19 cellular contexts compared by ENCODE assay signal in the genomic region with DNA sequence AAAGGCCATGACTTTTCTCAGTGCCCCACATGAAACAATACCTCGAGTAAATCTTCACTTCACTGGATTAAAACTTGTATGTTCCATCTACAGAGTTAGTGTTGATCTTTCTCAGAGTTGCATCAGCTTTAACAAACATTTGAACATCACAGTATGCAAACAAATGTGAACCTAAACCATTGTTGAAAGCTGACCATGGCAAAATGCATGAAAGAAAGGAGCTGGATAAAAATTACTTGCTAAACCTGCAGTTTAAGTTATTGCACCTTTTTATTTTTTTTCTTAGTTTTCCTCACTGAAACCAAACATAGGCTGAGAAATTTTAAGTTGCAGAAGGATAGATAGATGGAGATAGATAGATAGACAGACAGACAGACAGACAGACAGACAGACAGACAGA.
DNase-seq lines count a peak whose midpoint lies in the region; ATAC-seq, FAIRE-seq and TF ChIP-seq lines count a peak whose summit lies in the region.
"Had no signal": no experiment of that assay in that cellular context is flagged by ENCODE, and none has a peak within 500 bp of the region (broad histone marks: within the 10 kb centered on the region; RNA-seq: fewer than 3 reads in every experiment).

No MANE protein-coding gene starts in this region.

- peaks cover 45% of the 10 kb centered on the region for H3K4me1 ChIP-seq in GM23248 (ENCODE audit: insufficient read depth)

- H3K27ac ChIP-seq in 22Rv1, result peak overlapping the region; percentile 63
- peak overlapping the region; percentile 66 for H3K27ac ChIP-seq in GM23248

- no peaks in the 10 kb centered on the region for H3K27me3 ChIP-seq in GM23248 (replicated peaks; ENCODE audit: insufficient read depth)
- H3K27me3 ChIP-seq: ascending aorta, heart left ventricle, uterus had no signal

- peaks cover 23% of the 10 kb centered on the region for H3F3A ChIP-seq in GM23248 (ENCODE audit: insufficient read depth)

- ATAC-seq in HG02884 (IDR thresholded peaks at IDR 0.05; ENCODE audit: unreplicated experiment), result no peak

- in situ Hi-C loops in GM23248 (cut with MboI), result no loop called here

- no peak overlapping the region for H3K9ac ChIP-seq in GM23248

- no peak for FAIRE-seq in GM19239 (lab: Jason Lieb, UNC)
- FAIRE-seq: D721Med, keratinocyte had no signal

- 95 to 97% methylated on average over 1 of the region's 1 CpG for WGBS in GM23248 (ENCODE audit: low coverage in 1 of 2, low lambda C conversion rate in 2 of 2, missing lambda C conversion rate in 2 of 2), 2 experiments

- H3K79me2 ChIP-seq in GM23248 (ENCODE audit: insufficient read depth), result no peaks in the 10 kb centered on the region

- H4K20me1 ChIP-seq in GM23248 (ENCODE audit: insufficient read depth), result no peaks in the 10 kb centered on the region

- H3K9me2 ChIP-seq in GM23248 (ENCODE audit: insufficient read depth), result no peaks in the 10 kb centered on the region

- H3K4me2 ChIP-seq in GM23248 (ENCODE audit: unreplicated experiment), result no peak overlapping the region

- DNase-seq in GM23248, result peak; percentile 13
- DNase-seq in SW480 (ENCODE audit: low spot score), result peak; percentile 65
- peak; percentile 54 for DNase-seq in fibroblast of villous mesenchyme (ENCODE audit: low read depth)
- no peak for DNase-seq in GM19239 (ENCODE audit: insufficient read length, low spot score)
- DNase-seq in NCI-H1092 (lab: John Stamatoyannopoulos, UW), result no peak
- DNase-seq in 8988T, result no peak
- DNase-seq: activated CD4-positive, alpha-beta T cell treated with anti-CD3 and anti-CD28 coated beads for 1 hour; AML-193; GF-D8; heart left ventricle; NCI-H2029; Right ventricle myocardium superior; stimulated activated CD4-positive, alpha-beta T cell treated with anti-CD3 and anti-CD28 coated beads, Interleukin-1b, Interleukin-23, amount 100 ng/mL, for 48 hours; uterus had no signal

- peak overlapping the region; percentile 77 for H2AFZ ChIP-seq in GM23248

- H3K9me3 ChIP-seq in GM23248 (ENCODE audit: low read depth), result no peaks in the 10 kb centered on the region
- H3K9me3 ChIP-seq: ascending aorta, uterus had no signal

- no peak overlapping the region for H3K4me3 ChIP-seq in GM23248
- no peak overlapping the region for H3K4me3 ChIP-seq in fibroblast of villous mesenchyme (ENCODE audit: low read depth, low read length)
- H3K4me3 ChIP-seq: ascending aorta, heart left ventricle, uterus had no signal

- H3K36me3 ChIP-seq in GM23248 (ENCODE audit: low read depth), result no peaks in the 10 kb centered on the region
- H3K36me3 ChIP-seq: ascending aorta, heart left ventricle, uterus had no signal

- no peak for TF ChIP-seq CTCF in 22Rv1 (IDR thresholded peaks at IDR 0.05)
- no peak for TF ChIP-seq CTCF in fibroblast of villous mesenchyme (IDR thresholded peaks at IDR 0.05; ENCODE audit: insufficient read depth, low read depth, low read length)

Comparison
In these comparisons a context has a peak if more than half of its experiments do, and no peak if none do; other contexts are left out.
1. DNase-seq: peak in GM23248 (single experiment), SW480 (single experiment) and fibroblast of villous mesenchyme (single experiment); none in GM19239 (single experiment), NCI-H1092 (single experiment) and 8988T (single experiment).